15 cellular contexts compared by ENCODE assay signal in genomic region chr4:175238827-175239517, GRCh38.
"Had no signal": no experiment of that assay in that cellular context is flagged by ENCODE, and none has a peak within 500 bp of the region (broad histone marks: within the 10 kb centered on the region; RNA-seq: fewer than 3 reads in every experiment).

No MANE protein-coding gene starts in this region.

- H3K27me3 Mint-ChIP-seq: activated CD4-positive, alpha-beta T cell treated with anti-CD3 and anti-CD28 coated beads, Interleukin-2, amount 10 ng/mL, durations not matched to agents 7 days and 5 days; naive B cell had no signal

- H3K9ac ChIP-seq: parathyroid adenoma had no signal

- H3K27ac ChIP-seq: parathyroid adenoma, thoracic aorta had no signal

- H3K4me3 Mint-ChIP-seq: activated CD4-positive, alpha-beta T cell treated with anti-CD3 and anti-CD28 coated beads, Interleukin-2, amount 10 ng/mL, durations not matched to agents 7 days and 5 days; activated T-cell treated with anti-CD3 and anti-CD28 coated beads, Interleukin-2, amount 50 U/mL, for 72 hours; naive B cell; stimulated activated effector memory CD8-positive, alpha-beta T cell treated with anti-CD3 and anti-CD28 coated beads, Interleukin-12 subunit alpha, Interleukin-12 subunit beta, amount 100 ng/mL, for 72 hours; T-helper 2 cell treated with Interferon-gamma antibody and Interleukin-4, amounts not matched to agents 5 μg/mL and 100 μg/mL, for 36 hours had no signal

- H3K4me3 ChIP-seq: thoracic aorta had no signal

- DNase-seq: activated CD4-positive, alpha-beta T cell treated with anti-CD3 and anti-CD28 coated beads, Interleukin-2, amount 10 ng/mL, durations not matched to agents 7 days and 5 days; activated CD4-positive, CD25-positive, alpha-beta regulatory T cell; activated CD8-positive, alpha-beta memory T cell treated with anti-CD3 and anti-CD28 coated beads, Interleukin-2, amount 50 U/mL, for 48 hours; activated gamma-delta T cell; activated T-cell treated with anti-CD3 and anti-CD28 coated beads, Interleukin-2, amount 50 U/mL, for 72 hours; caudate nucleus; foreskin melanocyte; head of caudate nucleus; naive B cell had no signal

- ATAC-seq: activated naive CD4-positive, alpha-beta T cell treated with anti-CD3 and anti-CD28 coated beads, Interleukin-2, amount 50 U/mL, for 72 hours; activated T-cell treated with anti-CD3 and anti-CD28 coated beads, Interleukin-2, amount 50 U/mL, for 72 hours; stimulated activated effector memory CD8-positive, alpha-beta T cell treated with anti-CD3 and anti-CD28 coated beads, Interleukin-12 subunit alpha, Interleukin-12 subunit beta, amount 100 ng/mL, for 72 hours had no signal

- H3K9me3 ChIP-seq: thoracic aorta had no signal

- H3K4me1 ChIP-seq: parathyroid adenoma had no signal

- H3K27ac Mint-ChIP-seq: activated CD4-positive, alpha-beta T cell treated with anti-CD3 and anti-CD28 coated beads, Interleukin-2, amount 10 ng/mL, durations not matched to agents 7 days and 5 days; activated naive CD4-positive, alpha-beta T cell treated with anti-CD3 and anti-CD28 coated beads, Interleukin-2, amount 50 U/mL, for 72 hours; activated T-cell treated with anti-CD3 and anti-CD28 coated beads, Interleukin-2, amount 50 U/mL, for 72 hours; naive B cell; stimulated activated effector memory CD8-positive, alpha-beta T cell treated with anti-CD3 and anti-CD28 coated beads, Interleukin-12 subunit alpha, Interleukin-12 subunit beta, amount 100 ng/mL, for 72 hours; T-helper 2 cell treated with Interferon-gamma antibody and Interleukin-4, amounts not matched to agents 5 μg/mL and 100 μg/mL, for 36 hours had no signal

- H2AFZ ChIP-seq: parathyroid adenoma had no signal

- H3K79me2 ChIP-seq: parathyroid adenoma had no signal

- H3K9me3 Mint-ChIP-seq: naive B cell; stimulated activated effector memory CD8-positive, alpha-beta T cell treated with anti-CD3 and anti-CD28 coated beads, Interleukin-12 subunit alpha, Interleukin-12 subunit beta, amount 100 ng/mL, for 72 hours; T-helper 2 cell treated with Interferon-gamma antibody and Interleukin-4, amounts not matched to agents 5 μg/mL and 100 μg/mL, for 36 hours had no signal

- H3K36me3 ChIP-seq: thoracic aorta had no signal

- FAIRE-seq: endothelial cell of umbilical vein had no signal

- H3K36me3 Mint-ChIP-seq: activated naive CD4-positive, alpha-beta T cell treated with anti-CD3 and anti-CD28 coated beads, Interleukin-2, amount 50 U/mL, for 72 hours; naive B cell; stimulated activated effector memory CD8-positive, alpha-beta T cell treated with anti-CD3 and anti-CD28 coated beads, Interleukin-12 subunit alpha, Interleukin-12 subunit beta, amount 100 ng/mL, for 72 hours had no signal

- H3K4me1 Mint-ChIP-seq: activated CD4-positive, alpha-beta T cell treated with anti-CD3 and anti-CD28 coated beads, Interleukin-2, amount 10 ng/mL, durations not matched to agents 7 days and 5 days; naive B cell; stimulated activated effector memory CD8-positive, alpha-beta T cell treated with anti-CD3 and anti-CD28 coated beads, Interleukin-12 subunit alpha, Interleukin-12 subunit beta, amount 100 ng/mL, for 72 hours had no signal
